In the genomic region with DNA sequence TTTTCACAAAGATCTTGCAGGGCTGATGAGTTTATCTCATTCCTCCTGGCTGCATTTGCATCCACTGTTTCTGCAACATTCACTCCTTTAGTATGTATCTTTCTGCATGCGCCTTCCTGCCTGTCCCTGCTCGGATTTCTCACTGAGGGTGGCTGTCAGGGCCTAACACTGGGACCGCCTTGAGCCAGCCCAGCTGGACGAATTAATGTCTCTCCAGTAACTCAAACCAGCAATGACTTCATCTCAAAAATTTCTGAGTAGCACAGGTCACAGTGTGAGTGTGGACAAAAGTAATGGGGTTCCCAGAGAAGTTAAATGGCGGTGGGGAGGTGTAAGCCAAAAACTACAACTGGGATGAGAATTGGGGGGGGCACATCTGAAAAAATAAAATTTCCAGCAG, we compare ENCODE assay signal across 19 cellular contexts.
DNase-seq lines count a peak whose midpoint lies in the region; ATAC-seq and TF ChIP-seq lines count a peak whose summit lies in the region.
"Had no signal": no experiment of that assay in that cellular context is flagged by ENCODE, and none has a peak within 500 bp of the region (broad histone marks: within the 10 kb centered on the region; RNA-seq: fewer than 3 reads in every experiment).

No MANE protein-coding gene starts in this region.

- H3K4me3 ChIP-seq in right cardiac atrium (ENCODE audit: low read length) (no peak overlapping the region), osteoblast (ENCODE audit: insufficient read depth, low read length) (no peak overlapping the region)
- H3K4me3 ChIP-seq: lung, thyroid gland had no signal

- H3K27me3 ChIP-seq in right cardiac atrium (ENCODE audit: control insufficient read depth, insufficient read depth), result no peaks in the 10 kb centered on the region
- H3K27me3 ChIP-seq in osteoblast (ENCODE audit: insufficient read depth, low read length), result peaks cover 3% of the 10 kb centered on the region
- H3K27me3 ChIP-seq: thyroid gland had no signal

- no peaks in the 10 kb centered on the region for H3K79me2 ChIP-seq in osteoblast (ENCODE audit: insufficient read depth, low read length)

- no peak overlapping the region for H2AFZ ChIP-seq in osteoblast (ENCODE audit: low read length)

- WGBS in right cardiac atrium, result 53% methylated on average over 5 of the region's 5 CpGs

- ATAC-seq in Right ventricle myocardium inferior (peak; percentile 92), right cardiac atrium (peak; percentile 79 to 92), HG03095 (IDR thresholded peaks at IDR 0.05; ENCODE audit: unreplicated experiment) (no peak)
- ATAC-seq: stimulated activated naive CD8-positive, alpha-beta T cell treated with anti-CD3 and anti-CD28 coated beads, Interleukin-15, Interleukin-2, amounts not matched to agents 100 U/mL and 50 U/mL, for 24 hours had no signal

- no peak overlapping the region for H3K4me2 ChIP-seq in osteoblast (ENCODE audit: insufficient read depth, low read length)

- DNase-seq in Right ventricle myocardium inferior (ENCODE audit: missing footprints), result peak; percentile 90
- DNase-seq in cardiac septum (ENCODE audit: low spot score), result no peak
- peak; percentile 77 to 93 (median 88) for DNase-seq in right cardiac atrium
- DNase-seq in osteoblast (ENCODE audit: insufficient read length, low spot score, missing footprints), result peak; percentile 52
- no peak for DNase-seq in erythroblast (lab: John Stamatoyannopoulos, UW)
- DNase-seq in NCI-H345 treated with DMSO at 0.1 percent for 48 hours (lab: John Stamatoyannopoulos, UW; ENCODE audit: unreplicated experiment), result no peak
- DNase-seq in iPS-NIHi7 (ENCODE audit: extremely low spot score), result no peak
- DNase-seq: activated CD4-positive, alpha-beta T cell treated with anti-CD3 and anti-CD28 coated beads for 48 hours; CD4-positive, CD25-positive, alpha-beta regulatory T cell; islet precursor cell; Kasumi-1; NCI-H1694 treated with DMSO at 0.1 percent for 48 hours; NCI-H69; occipital lobe; stimulated activated naive CD8-positive, alpha-beta T cell treated with anti-CD3 and anti-CD28 coated beads, Interleukin-15, Interleukin-2, amounts not matched to agents 100 U/mL and 50 U/mL, for 24 hours; thyroid gland had no signal

- H4K20me1 ChIP-seq in osteoblast (ENCODE audit: insufficient read depth, low read length), result no peaks in the 10 kb centered on the region

- H3K4me1 ChIP-seq in right cardiac atrium (ENCODE audit: control insufficient read depth, insufficient read depth, low read length), result no peaks in the 10 kb centered on the region
- H3K4me1 ChIP-seq in osteoblast (ENCODE audit: insufficient read depth, low read length), result no peaks in the 10 kb centered on the region

- H3K27ac ChIP-seq in right cardiac atrium (ENCODE audit: low read length) (no peak overlapping the region), osteoblast (ENCODE audit: low read depth, low read length) (no peak overlapping the region)
- H3K27ac ChIP-seq: 22Rv1, thyroid gland had no signal

- no peaks in the 10 kb centered on the region for H3K36me3 ChIP-seq in osteoblast (ENCODE audit: insufficient read depth, low read length)
- H3K36me3 ChIP-seq: thyroid gland had no signal

- intact Hi-C loops in Right ventricle myocardium inferior (cut with DNase I), result loop anchor here (5.0 kb wide), 1 partner anchor 96 kb away; no protein-coding TSS in a partner anchor
- intact Hi-C loops in cardiac septum (cut with DNase I), result loop anchor here (10.0 kb wide), 2 partner anchors 98 to 1112 kb away; a partner anchor contains a TSS
- intact Hi-C loops in right cardiac atrium (cut with DNase I), result no loop called here

- no peaks in the 10 kb centered on the region for H3K9me3 ChIP-seq in right cardiac atrium (ENCODE audit: control insufficient read depth, low read length)
- H3K9me3 ChIP-seq in osteoblast (ENCODE audit: low read depth, low read length), result no peaks in the 10 kb centered on the region
- H3K9me3 ChIP-seq: thyroid gland had no signal

- TF ChIP-seq CTCF in osteoblast (IDR thresholded peaks at IDR 0.05; ENCODE audit: extremely low read depth, low read depth, low read length), result no peak

- TF ChIP-seq POLR2A in erythroblast (IDR thresholded peaks at IDR 0.05; ENCODE audit: low read length), result no peak

Comparison
In these comparisons a context has a peak if more than half of its experiments do, and no peak if none do; other contexts are left out.
1. DNase-seq: peak in Right ventricle myocardium inferior (single experiment), right cardiac atrium (3 of 3) and osteoblast (single experiment); none in cardiac septum (single experiment), erythroblast (0 of 2), NCI-H345 treated with DMSO at 0.1 percent for 48 hours (single experiment) and iPS-NIHi7 (single experiment).
2. intact Hi-C loops: an anchor here in Right ventricle myocardium inferior (5.0 kb wide) and cardiac septum (10.0 kb wide); none called in right cardiac atrium.